In the genomic region with DNA sequence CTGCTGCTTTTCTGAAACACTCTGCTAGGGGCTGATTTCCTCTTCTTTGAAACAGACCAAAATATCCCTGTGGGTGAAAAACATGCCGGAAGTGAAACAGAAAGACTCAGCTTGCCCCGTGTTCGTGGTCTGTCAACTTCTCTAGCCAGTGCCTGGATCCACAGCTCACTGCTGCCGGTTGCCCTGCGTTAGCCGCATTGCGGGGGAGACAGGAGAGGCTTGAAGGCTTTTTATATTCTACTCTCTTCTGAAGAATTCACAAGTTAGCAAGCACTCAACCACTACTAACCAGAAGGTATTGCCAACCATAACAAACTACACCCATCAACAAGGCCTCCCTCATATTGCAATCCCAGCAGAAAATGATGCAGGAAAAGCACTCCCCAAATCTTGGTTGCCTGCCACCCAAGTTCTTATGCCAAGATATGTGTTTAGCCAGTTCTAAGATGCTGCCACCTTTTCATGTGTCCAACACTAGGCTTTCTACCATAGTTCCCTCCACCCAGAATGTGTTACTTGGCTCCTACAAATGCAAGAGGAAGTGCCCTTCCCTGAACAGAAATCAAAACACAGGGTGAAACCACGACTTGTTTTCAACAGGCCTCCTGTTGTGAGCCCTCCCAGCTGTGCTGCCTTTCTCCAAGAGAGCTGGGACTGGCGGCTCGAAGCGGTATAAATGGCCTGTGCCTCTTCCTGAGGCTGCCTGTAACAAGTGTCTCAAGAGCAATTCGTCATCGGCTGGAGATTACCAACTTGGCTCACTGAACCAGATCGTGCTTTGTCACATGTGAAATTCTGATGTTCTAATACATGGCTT, we compare ENCODE assay signal across 8 cellular contexts.
DNase-seq lines count a peak whose midpoint lies in the region; ATAC-seq, FAIRE-seq and TF ChIP-seq lines count a peak whose summit lies in the region.

No MANE protein-coding gene starts in this region.

- no peaks in the 10 kb centered on the region; the same call in 1 of the 2 replicates for H4K20me1 ChIP-seq in IMR-90 (ENCODE audit: insufficient read depth, low read length)
- H4K20me1 ChIP-seq in K562 (replicated peaks; ENCODE audit: control insufficient read depth, insufficient read depth, low read length), result no peaks in the 10 kb centered on the region

- WGBS in IMR-90 (ENCODE audit: extremely low coverage in 2 of 2, insufficient read length in 1 of 2), 2 experiments, result 0% methylated on average over 1 of the region's 14 CpGs; no CpG with 5 or more reads in 1 of the 2 experiments
- 2% methylated on average over 14 of the region's 14 CpGs for WGBS in K562 (ENCODE audit: insufficient coverage, low coverage, missing lambda C conversion rate)

- BruUV-seq in IMR-90 (replicated peaks; lab: Mats Ljungman, UMichigan) (no TSS peak), K562 (replicated peaks; lab: Mats Ljungman, UMichigan) (no TSS peak)

- CTCF ChIA-PET in IMR-90 (lab: Yijun Ruan, JAX), result no interaction called here
- CTCF ChIA-PET in K562 (lab: Yijun Ruan, JAX; ENCODE audit: low intra/inter-chr PET ratio), result no interaction called here

- DNase-seq in COR-L47 (lab: John Stamatoyannopoulos, UW) (peak; percentile 59), IMR-90 (peak; percentile 81), T-helper 9 cell (peak; percentile 8), K562 (ENCODE audit: extremely low read depth in 1 of 4, low spot score in 3 of 4) (no peak), iris pigment epithelial cell (ENCODE audit: low read depth) (peak; percentile 65), cerebellar nuclear complex (lab: John Stamatoyannopoulos, UW) (no peak)
- DNase-seq in stimulated activated CD4-positive, alpha-beta T cell treated with anti-CD3 and anti-CD28 coated beads, Interleukin-1b, Interleukin-23, amount 100 ng/mL, for 4 hours (ENCODE audit: low read depth in 2 of 2), result peak; percentile 8 to 31

- no peak for TF ChIP-seq EP300 in K562 (IDR thresholded peaks at IDR 0.05; ENCODE audit: low read length)

- peak overlapping the region; percentile 87 for H2BK120ac ChIP-seq in IMR-90 (ENCODE audit: low read depth, low read length)

- peaks cover 19% of the 10 kb centered on the region for H3K9me1 ChIP-seq in IMR-90 (ENCODE audit: insufficient read depth, low read length)
- no peaks in the 10 kb centered on the region for H3K9me1 ChIP-seq in K562 (ENCODE audit: control insufficient read depth, insufficient read depth, low read length)

- peak overlapping the region; percentile 82 for H3K14ac ChIP-seq in IMR-90 (replicated peaks; ENCODE audit: low read depth, low read length)

- POLR2A ChIA-PET in IMR-90 (lab: Charles Lee; ENCODE audit: unreplicated experiment) (interaction anchor here (0.6 kb wide), 1 partner anchor 64 kb away, joined by 14 read pairs; no protein-coding TSS in a partner anchor), K562 (lab: Yijun Ruan, JAX) (interaction anchor here (0.6 kb wide), 1 partner anchor 1653 kb away, joined by 3 read pairs; no protein-coding TSS in a partner anchor)

- H2AK5ac ChIP-seq in IMR-90 (ENCODE audit: low read depth, low read length), result peak overlapping the region; percentile 33

- peak; percentile 90 for ATAC-seq in GM21390 (IDR thresholded peaks at IDR 0.05; ENCODE audit: unreplicated experiment)
- ATAC-seq in IMR-90 (ENCODE audit: low read depth), result peak; percentile 82
- ATAC-seq in K562, result no peak

- peak overlapping the region; percentile 87 for H3K23ac ChIP-seq in IMR-90 (ENCODE audit: low read depth, low read length)

- in situ Hi-C loops in IMR-90 (cut with MboI; ENCODE audit: low sequenced_read_pairs), result no loop called here
- in situ Hi-C loops in K562 (cut with MboI), result no loop called here

- peak overlapping the region; percentile 53 to 85; a peak in 3 of 4 replicates for H4K8ac ChIP-seq in IMR-90 (ENCODE audit: low read depth in 2 of 2, low read length in 2 of 2)

- TF ChIP-seq CTCF in IMR-90 (conservative IDR thresholded peaks at IDR 0.05; ENCODE audit: low read depth, low read length), result no peak
- TF ChIP-seq CTCF in K562 (IDR thresholded peaks at IDR 0.05 in 2 of 3, conservative IDR thresholded peaks at IDR 0.05 in 1 of 3; ENCODE audit: insufficient read depth in 2 of 3, low read depth in 1 of 3, low read length in 3 of 3), result no peak

- H3K4me2 ChIP-seq in IMR-90 (ENCODE audit: low read depth, low read length) (peak overlapping the region; percentile 70), K562 (ENCODE audit: insufficient read depth, low read length) (no peak overlapping the region)

- H4K91ac ChIP-seq in IMR-90 (ENCODE audit: insufficient read depth, low read depth, low read length), result peak overlapping the region; percentile 81

- peak overlapping the region; percentile 90 for H3K4ac ChIP-seq in IMR-90 (ENCODE audit: low read depth, low read length)

- FAIRE-seq in K562 (lab: Jason Lieb, UNC), result no peak

- peak overlapping the region; percentile 51 for H2AK9ac ChIP-seq in IMR-90 (replicated peaks; ENCODE audit: low read depth, low read length, poor library complexity)

- dilution Hi-C loops in IMR-90 (cut with HindIII; ENCODE audit: low sequenced_read_pairs, unreplicated experiment), result no loop called here

- H3K36me3 ChIP-seq in IMR-90 (ENCODE audit: control insufficient read depth, insufficient read depth, low read length), result no peaks in the 10 kb centered on the region
- no peaks in the 10 kb centered on the region for H3K36me3 ChIP-seq in K562 (ENCODE audit: control insufficient read depth, insufficient read depth, low read length)

- H3K4me1 ChIP-seq in IMR-90 (ENCODE audit: control insufficient read depth, insufficient read depth, low read length), result peaks cover 27% of the 10 kb centered on the region
- H3K4me1 ChIP-seq in K562 (replicated peaks in 1 of 2; ENCODE audit: control insufficient read depth in 2 of 2, insufficient read depth in 2 of 2, low read length in 2 of 2), result peaks cover 0 to 6% of the 10 kb centered on the region in 2 experiments; a peak in 3 of 5 replicates

- H3K18ac ChIP-seq in IMR-90 (ENCODE audit: low read depth, low read length), result peak overlapping the region; percentile 76

- TF ChIP-seq RAD21 in IMR-90 (IDR thresholded peaks at IDR 0.05; ENCODE audit: low read length), result no peak
- no peak for TF ChIP-seq RAD21 in K562 (CRISPR knock-in tag; conservative IDR thresholded peaks at IDR 0.05 in 1 of 2, IDR thresholded peaks at IDR 0.05 in 1 of 2)

- H4K5ac ChIP-seq in IMR-90 (ENCODE audit: low read depth, low read length), result peak overlapping the region; percentile 56

- H3K27ac ChIP-seq in IMR-90 (ENCODE audit: insufficient read depth, low read length) (peak overlapping the region; percentile 96), K562 (ENCODE audit: extremely low read depth, low read depth, low read length) (no peak overlapping the region)

- H3K27me3 ChIP-seq in IMR-90 (ENCODE audit: control insufficient read depth, insufficient read depth, low read length), result no peaks in the 10 kb centered on the region
- peaks cover 15 to 24% of the 10 kb centered on the region in 2 experiments for H3K27me3 ChIP-seq in K562 (ENCODE audit: control insufficient read depth in 2 of 2, insufficient read depth in 2 of 2, low read length in 2 of 2)

- peak overlapping the region; percentile 71 for H2BK5ac ChIP-seq in IMR-90 (ENCODE audit: low read depth, low read length, poor library complexity, severe bottlenecking)

- H3K56ac ChIP-seq in IMR-90 (ENCODE audit: extremely low read depth, insufficient read depth, low read length), result peak overlapping the region; percentile 41; the same call in 1 of the 2 replicates

- peak overlapping the region; percentile 95 for H2BK15ac ChIP-seq in IMR-90 (ENCODE audit: low read depth, low read length)

- H2AFZ ChIP-seq in IMR-90 (replicated peaks; ENCODE audit: low read length, poor library complexity), result peak overlapping the region; percentile 88
- no peak overlapping the region for H2AFZ ChIP-seq in K562 (ENCODE audit: low read depth, low read length)

- H3K9me3 ChIP-seq in IMR-90 (ENCODE audit: control insufficient read depth, insufficient read depth, low read length), result no peaks in the 10 kb centered on the region
- no peaks in the 10 kb centered on the region for H3K9me3 ChIP-seq in K562 (replicated peaks; ENCODE audit: control insufficient read depth, insufficient read depth, low read depth, low read length)

- H3K9ac ChIP-seq in IMR-90 (ENCODE audit: low read depth, low read length) (peak overlapping the region; percentile 53; the same call in 1 of the 2 replicates), K562 (ENCODE audit: insufficient read depth in 1 of 2, low read depth in 2 of 2, low read length in 2 of 2) (no peak overlapping the region)

- no peaks in the 10 kb centered on the region for H3K79me2 ChIP-seq in K562 (ENCODE audit: control insufficient read depth, insufficient read depth, low read length)

- H2BK20ac ChIP-seq in IMR-90 (ENCODE audit: low read depth, low read length), result peak overlapping the region; percentile 93

- no peak overlapping the region for H3K4me3 ChIP-seq in IMR-90 (ENCODE audit: insufficient read depth, low read depth, low read length)
- H3K4me3 ChIP-seq in K562, result no peak overlapping the region

- peaks cover 0 to 14% of the 10 kb centered on the region in 2 experiments; a peak in 2 of 4 replicates for H3K79me1 ChIP-seq in IMR-90 (ENCODE audit: low read depth in 1 of 2, low read length in 2 of 2)

- TF ChIP-seq POLR2A in IMR-90 (IDR thresholded peaks at IDR 0.05; ENCODE audit: low read depth, low read length) (no peak), K562 (conservative IDR thresholded peaks at IDR 0.05) (no peak)

- intact Hi-C loops in IMR-90 (cut with micrococcal nuclease) (no loop called here), K562 (cut with micrococcal nuclease) (no loop called here)

TF ChIP-seq in IMR-90, 13 proteins besides CTCF, POLR2A, EP300 and RAD21 (continues in another document):
- TF ChIP-seq NFE2L2 (IDR thresholded peaks at IDR 0.05; ENCODE audit: low read depth, low read length) (no peak), CHD1 (IDR thresholded peaks at IDR 0.05; ENCODE audit: low read depth, low read length) (no peak), MXI1 (IDR thresholded peaks at IDR 0.05; ENCODE audit: borderline replicate concordance, low read depth, low read length) (no peak), MAFK (IDR thresholded peaks at IDR 0.05; ENCODE audit: low read depth, low read length) (no peak), RFX5 (IDR thresholded peaks at IDR 0.05; ENCODE audit: low read depth, low read length) (no peak), FOS (IDR thresholded peaks at IDR 0.05; ENCODE audit: low read depth, low read length) (no peak)

TF ChIP-seq in K562, 482 proteins besides CTCF, POLR2A, EP300 and RAD21:
- TF ChIP-seq SPI1 (IDR thresholded peaks at IDR 0.05; ENCODE audit: borderline replicate concordance, low read depth, low read length) (peak; percentile 51; the same call in 1 of the 2 replicates), SRSF9 (IDR thresholded peaks at IDR 0.05; ENCODE audit: borderline replicate concordance, low read depth, low read length) (no peak)

Comparison
In these comparisons a context has a peak if more than half of its experiments do, and no peak if none do; other contexts are left out.
1. DNase-seq: peak in COR-L47 (single experiment), IMR-90 (single experiment), T-helper 9 cell (single experiment), iris pigment epithelial cell (single experiment) and stimulated activated CD4-positive, alpha-beta T cell treated with anti-CD3 and anti-CD28 coated beads, Interleukin-1b, Interleukin-23, amount 100 ng/mL, for 4 hours (2 of 2); none in K562 (0 of 4) and cerebellar nuclear complex (0 of 2).